Comparison of ENCODE assay signal across 18 cellular contexts in the genomic region with DNA sequence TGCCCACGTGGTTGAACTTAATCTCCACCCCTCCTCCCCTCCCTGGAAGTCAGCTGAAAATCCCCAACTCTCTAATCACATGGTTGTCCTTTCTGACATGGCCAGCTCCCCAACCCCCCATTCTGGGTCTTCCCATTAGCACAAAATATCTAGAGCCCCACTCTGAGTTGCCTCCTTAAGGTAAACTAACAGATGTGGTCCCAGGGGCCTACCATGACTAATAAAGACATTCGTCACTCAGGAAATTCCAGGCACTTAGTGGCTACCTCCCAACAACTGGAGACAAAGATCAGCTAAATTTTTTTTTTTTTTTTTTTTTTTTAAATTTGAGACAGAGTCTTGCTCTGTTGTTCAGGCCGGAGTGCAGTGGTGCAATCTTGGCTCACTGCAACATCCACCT. TPM values are rescaled to one million over a fixed set of nuclear protein-coding genes. Genes with fewer than 3 reads are reported as not detected.
DNase-seq lines count a peak whose midpoint lies in the region; ATAC-seq and TF ChIP-seq lines count a peak whose summit lies in the region.
"Had no signal": no experiment of that assay in that cellular context is flagged by ENCODE, and none has a peak within 500 bp of the region (broad histone marks: within the 10 kb centered on the region; RNA-seq: fewer than 3 reads in every experiment).

No MANE protein-coding gene starts in this region.

- H3K4me2 ChIP-seq in PC-3 (ENCODE audit: low read length): no peak overlapping the region
- H3K4me2 ChIP-seq: KMS-11, PC-9 had no signal

- no peaks in the 10 kb centered on the region; the same call in 1 of the 2 replicates for H3K36me3 ChIP-seq in PC-3 (ENCODE audit: low read depth, low read length)
- no peaks in the 10 kb centered on the region for H3K36me3 ChIP-seq in upper lobe of right lung

- no peak overlapping the region for H3K4me3 Mint-ChIP-seq in activated T-cell treated with anti-CD3 and anti-CD28 coated beads, Interleukin-2, amount 50 U/mL, for 72 hours
- H3K4me3 Mint-ChIP-seq: T-helper 1 cell treated with Interleukin-12 subunit alpha and Interleukin-12 subunit beta and Interleukin-4 antibody, amounts not matched to agents 30 μg/mL and 1 μg/mL, for 36 hours had no signal

- H3K36me3 Mint-ChIP-seq in activated T-cell treated with anti-CD3 and anti-CD28 coated beads, Interleukin-2, amount 50 U/mL, for 72 hours (ENCODE audit: insufficient read depth in 2 of 2): peaks cover 19 to 28% of the 10 kb centered on the region in 2 donors

- peaks cover 10 to 19% of the 10 kb centered on the region in 2 donors for H3K9me3 Mint-ChIP-seq in activated T-cell treated with anti-CD3 and anti-CD28 coated beads, Interleukin-2, amount 50 U/mL, for 72 hours

- CTCF ChIA-PET in PC-3 (lab: Charles Lee): no interaction called here

- no peaks in the 10 kb centered on the region for H4K20me1 ChIP-seq in PC-3 (ENCODE audit: low read length)

- H3F3A ChIP-seq in PC-3 (ENCODE audit: low read length, unreplicated experiment): no peaks in the 10 kb centered on the region

- POLR2A ChIA-PET in PC-3 (lab: Charles Lee; ENCODE audit: unreplicated experiment): no interaction called here

- H3K9me3 ChIP-seq in PC-3 (ENCODE audit: low read length) (no peaks in the 10 kb centered on the region), upper lobe of right lung (peaks cover 5% of the 10 kb centered on the region)

- H3K27ac ChIP-seq in PC-3 (ENCODE audit: low read length): no peak overlapping the region
- H3K27ac ChIP-seq in upper lobe of right lung: no peak overlapping the region
- H3K27ac ChIP-seq: HL-60, KMS-11, PC-9 had no signal

- H3K27me3 Mint-ChIP-seq in activated T-cell treated with anti-CD3 and anti-CD28 coated beads, Interleukin-2, amount 50 U/mL, for 72 hours (ENCODE audit: low read depth): no peaks in the 10 kb centered on the region

- intact Hi-C loops in PC-3 (cut with micrococcal nuclease) (no loop called here), upper lobe of right lung (cut with DNase I) (no loop called here)

- no peak overlapping the region for H3K27ac Mint-ChIP-seq in activated T-cell treated with anti-CD3 and anti-CD28 coated beads, Interleukin-2, amount 50 U/mL, for 72 hours
- H3K27ac Mint-ChIP-seq: T-helper 1 cell treated with Interleukin-12 subunit alpha and Interleukin-12 subunit beta and Interleukin-4 antibody, amounts not matched to agents 30 μg/mL and 1 μg/mL, for 36 hours had no signal

- ATAC-seq in PC-3 (no peak), upper lobe of right lung (no peak)
- ATAC-seq in activated T-cell treated with anti-CD3 and anti-CD28 coated beads, Interleukin-2, amount 50 U/mL, for 72 hours (replicated peaks in 1 of 2): no peak

- H2AFZ ChIP-seq in PC-3 (ENCODE audit: low read length): no peak overlapping the region
- H2AFZ ChIP-seq: PC-9 had no signal

- H3K4me3 ChIP-seq in PC-3 (ENCODE audit: low read length) (no peak overlapping the region), upper lobe of right lung (no peak overlapping the region)
- H3K4me3 ChIP-seq: PC-9 had no signal

- H3K79me2 ChIP-seq in PC-3 (ENCODE audit: low read length): no peaks in the 10 kb centered on the region

- H3K4me1 ChIP-seq in PC-3 (ENCODE audit: insufficient read depth, low read length) (no peaks in the 10 kb centered on the region), upper lobe of right lung (no peaks in the 10 kb centered on the region)

- DNase-seq in H4 (ENCODE audit: low spot score): peak; percentile 60
- DNase-seq in PC-3: peak; percentile 22
- DNase-seq in dermis blood vessel endothelial cell: peak; percentile 19
- no peak for DNase-seq in UCSD-AML1 (lab: John Stamatoyannopoulos, UW; ENCODE audit: unreplicated experiment)
- no peak for DNase-seq in NCI-H526 (lab: John Stamatoyannopoulos, UW)
- no peak for DNase-seq in upper lobe of right lung
- no peak for DNase-seq in activated T-cell treated with anti-CD3 and anti-CD28 coated beads, Interleukin-2, amount 50 U/mL, for 72 hours
- DNase-seq: C1 segment of cervical spinal cord; NCI-H1417; NCI-H2029 treated with DMSO at 0.1 percent for 48 hours; NCI-H2227 treated with DMSO at 0.1 percent for 48 hours; NCI-H526 treated with DMSO at 0.1 percent for 48 hours; NK-92 treated with Interleukin-12 subunit alpha and Interleukin-12 subunit beta, amount 100 ng/mL, for 24 hours; PC-9; Right ventricle myocardium superior had no signal

- no peaks in the 10 kb centered on the region for H3K9me2 ChIP-seq in PC-3 (replicated peaks; ENCODE audit: low read length)

- H3K9ac ChIP-seq in PC-3 (ENCODE audit: low read length): no peak overlapping the region
- H3K9ac ChIP-seq: KMS-11 had no signal

- no TSS peak for BruUV-seq in PC-3 (replicated peaks; lab: Mats Ljungman, UMichigan)

- H3K27me3 ChIP-seq in PC-3 (ENCODE audit: low read length) (no peaks in the 10 kb centered on the region), upper lobe of right lung (no peaks in the 10 kb centered on the region)

- H3K4me1 Mint-ChIP-seq in activated T-cell treated with anti-CD3 and anti-CD28 coated beads, Interleukin-2, amount 50 U/mL, for 72 hours (ENCODE audit: low read depth): no peaks in the 10 kb centered on the region

- TF ChIP-seq CTCF in PC-3 (conservative IDR thresholded peaks at IDR 0.05; ENCODE audit: low read depth, low read length): no peak
- TF ChIP-seq CTCF in upper lobe of right lung (IDR thresholded peaks at IDR 0.05): no peak

RNA-seq across cellular contexts. Expression of a gene that starts 21.1 kb away (rescaled TPM):
- 18.9 and 25.8 TPM in 2 replicates for total RNA-seq in H4 (2014; rRNA removed; shearing (Covaris generic))
- total RNA-seq in PC-3 (2014; rRNA removed) (3.2 and 5.6 TPM in 2 replicates), dermis blood vessel endothelial cell (17.3 and 28.2 TPM in 2 replicates), upper lobe of right lung (14.4 TPM)
- 1 to 10 TPM; 7.9 to 8.6 TPM for total RNA-seq in activated T-cell treated with anti-CD3 and anti-CD28 coated beads, Interleukin-2, amount 50 U/mL, for 72 hours

Comparison
In these comparisons a context has a peak if more than half of its experiments do, and no peak if none do; other contexts are left out.
1. DNase-seq: peak in H4 (single experiment), PC-3 (single experiment) and dermis blood vessel endothelial cell (single experiment); none in UCSD-AML1 (single experiment), NCI-H526 (0 of 2), upper lobe of right lung (single experiment) and activated T-cell treated with anti-CD3 and anti-CD28 coated beads, Interleukin-2, amount 50 U/mL, for 72 hours (0 of 2).